9 cellular contexts compared by ENCODE assay signal in genomic region chr14:52175982-52176502, GRCh38.
DNase-seq lines count a peak whose midpoint lies in the region; ATAC-seq, FAIRE-seq and TF ChIP-seq lines count a peak whose summit lies in the region.
"Had no signal": no experiment of that assay in that cellular context is flagged by ENCODE, and none has a peak within 500 bp of the region (broad histone marks: within the 10 kb centered on the region; RNA-seq: fewer than 3 reads in every experiment).

No MANE protein-coding gene starts in this region.

- intact Hi-C loops in breast epithelium (cut with DNase I; ENCODE audit: low total_unique reads), result no loop called here
- intact Hi-C loops in sciatic nerve (cut with DNase I), result no loop called here

- no peaks in the 10 kb centered on the region for H3K27me3 ChIP-seq in breast epithelium

- FAIRE-seq in GM12892 (lab: Jason Lieb, UNC), result peak; percentile 40

- H3K4me3 ChIP-seq in breast epithelium, result no peak overlapping the region

- no peak for TF ChIP-seq CTCF in breast epithelium (IDR thresholded peaks at IDR 0.05)

- H3K27ac ChIP-seq in breast epithelium, result no peak overlapping the region
- H3K27ac ChIP-seq: epithelial cell of prostate had no signal

- no peaks in the 10 kb centered on the region for H3K4me1 ChIP-seq in breast epithelium

- no peak for TF ChIP-seq POLR2A in GM12892 (IDR thresholded peaks at IDR 0.05; ENCODE audit: low read depth, low read length)
- no peak for TF ChIP-seq POLR2A in breast epithelium (IDR thresholded peaks at IDR 0.05)

- ATAC-seq in GM21528 (IDR thresholded peaks at IDR 0.05; ENCODE audit: low FRiP score, unreplicated experiment), result peak; percentile 86
- ATAC-seq in sciatic nerve, result no peak

- H3K9me3 ChIP-seq in breast epithelium, result peaks cover 19 to 25% of the 10 kb centered on the region in 2 donors

- H3K36me3 ChIP-seq in breast epithelium, result no peaks in the 10 kb centered on the region

- DNase-seq in GM12892 (ENCODE audit: insufficient read length) (no peak), MV-4-11 (lab: John Stamatoyannopoulos, UW) (peak; percentile 6), mucosa of gallbladder (ENCODE audit: low spot score) (peak; percentile 12), breast epithelium (ENCODE audit: low spot score in 2 of 2) (no peak), NCI-H2081 treated with DMSO at 0.1 percent for 48 hours (lab: John Stamatoyannopoulos, UW) (no peak), sciatic nerve (ENCODE audit: low spot score) (no peak), H4 (ENCODE audit: low spot score) (no peak)

Comparison
In these comparisons a context has a peak if more than half of its experiments do, and no peak if none do; other contexts are left out.
1. DNase-seq: peak in MV-4-11 (single experiment) and mucosa of gallbladder (single experiment); none in GM12892 (single experiment), breast epithelium (0 of 2), NCI-H2081 treated with DMSO at 0.1 percent for 48 hours (single experiment), sciatic nerve (single experiment) and H4 (single experiment).